1 cellular context compared by ENCODE assay signal in genomic region chr2:195657634-195658540, GRCh38.
TF ChIP-seq lines count a peak whose summit lies in the region.

No MANE protein-coding gene starts in this region.

TF ChIP-seq in HepG2, 621 proteins besides CTCF, POLR2A, EP300 and RAD21 (continued from another document and continues in another):
- TF ChIP-seq ATF3 (CRISPR knock-in tag; IDR thresholded peaks at IDR 0.05) (0 out of 2 replicates have a peak, but pooled peaks have one; percentile 15), TBP (CRISPR knock-in tag; IDR thresholded peaks at IDR 0.05) (no peak), ZNF7 (CRISPR knock-in tag; IDR thresholded peaks at IDR 0.05) (no peak), ZNF644 (CRISPR knock-in tag; IDR thresholded peaks at IDR 0.05; ENCODE audit: low read depth) (no peak), PAX8 (CRISPR knock-in tag; IDR thresholded peaks at IDR 0.05; ENCODE audit: borderline replicate concordance) (no peak; the same call in 1 of the 2 replicates), HIVEP1 (CRISPR knock-in tag; IDR thresholded peaks at IDR 0.05) (no peak), TOPORS (CRISPR knock-in tag; IDR thresholded peaks at IDR 0.05) (peak; percentile 24; the same call in 1 of the 2 replicates), RFX1 (IDR thresholded peaks at IDR 0.05) (no peak), HNRNPUL1 (IDR thresholded peaks at IDR 0.05; ENCODE audit: low read depth, low read length) (no peak), TBX3 (IDR thresholded peaks at IDR 0.05; ENCODE audit: borderline replicate concordance) (no peak), POGZ (CRISPR knock-in tag; IDR thresholded peaks at IDR 0.05) (no peak), REST (IDR thresholded peaks at IDR 0.05; ENCODE audit: borderline replicate concordance in 1 of 2, low read depth in 1 of 2, low read length in 2 of 2) (no peak), PAXIP1 (CRISPR knock-in tag; conservative IDR thresholded peaks at IDR 0.05) (no peak; the same call in 1 of the 2 replicates), FOXK1 (CRISPR knock-in tag; IDR thresholded peaks at IDR 0.05; ENCODE audit: borderline replicate concordance, low read depth) (no peak), REXO4 (CRISPR knock-in tag; IDR thresholded peaks at IDR 0.05; ENCODE audit: borderline replicate concordance) (no peak), ATF1 (CRISPR knock-in tag; IDR thresholded peaks at IDR 0.05) (no peak), BORCS8-MEF2B (CRISPR knock-in tag; IDR thresholded peaks at IDR 0.05) (peak; percentile 72), TEAD2 (CRISPR knock-in tag; IDR thresholded peaks at IDR 0.05) (no peak), ZNF564 (CRISPR knock-in tag; IDR thresholded peaks at IDR 0.05) (peak; percentile 26; the same call in 1 of the 2 replicates), AFF4 (CRISPR knock-in tag; IDR thresholded peaks at IDR 0.05) (no peak), ONECUT2 (CRISPR knock-in tag; IDR thresholded peaks at IDR 0.05) (0 out of 2 replicates have a peak, but pooled peaks have one; percentile 26), PHB2 (IDR thresholded peaks at IDR 0.05; ENCODE audit: partially characterized antibody) (no peak), MIER2 (CRISPR knock-in tag; IDR thresholded peaks at IDR 0.05) (no peak), POGK (CRISPR knock-in tag; conservative IDR thresholded peaks at IDR 0.05) (no peak), ZNF619 (CRISPR knock-in tag; IDR thresholded peaks at IDR 0.05) (no peak), ZNF746 (CRISPR knock-in tag; IDR thresholded peaks at IDR 0.05) (no peak; the same call in 1 of the 2 replicates), ZNF260 (CRISPR knock-in tag; IDR thresholded peaks at IDR 0.05; ENCODE audit: borderline replicate concordance, low read depth) (no peak), ZBTB25 (CRISPR knock-in tag; IDR thresholded peaks at IDR 0.05) (0 out of 2 replicates have a peak, but pooled peaks have one; percentile 28), ZNF501 (CRISPR knock-in tag; IDR thresholded peaks at IDR 0.05) (no peak; the same call in none of the 2 replicates), ZNF557 (CRISPR knock-in tag; IDR thresholded peaks at IDR 0.05) (no peak), KDM3A (CRISPR knock-in tag; IDR thresholded peaks at IDR 0.05; ENCODE audit: low read depth) (no peak), AGO2 (optimal IDR thresholded peaks at IDR 0.05; ENCODE audit: low read depth, low read length) (peak; percentile 99), ZNF30 (CRISPR knock-in tag; IDR thresholded peaks at IDR 0.05) (no peak), ZNF142 (CRISPR knock-in tag; IDR thresholded peaks at IDR 0.05) (peak; percentile 94), PHF8 (CRISPR knock-in tag; IDR thresholded peaks at IDR 0.05) (peak; percentile 13; the same call in 1 of the 2 replicates), ZNF839 (CRISPR knock-in tag; IDR thresholded peaks at IDR 0.05; ENCODE audit: borderline replicate concordance) (no peak), ZNF414 (CRISPR knock-in tag; IDR thresholded peaks at IDR 0.05) (no peak), JDP2 (CRISPR knock-in tag; IDR thresholded peaks at IDR 0.05; ENCODE audit: borderline replicate concordance) (no peak), E2F2 (CRISPR knock-in tag; IDR thresholded peaks at IDR 0.05; ENCODE audit: borderline replicate concordance) (no peak)
